In the genomic region with DNA sequence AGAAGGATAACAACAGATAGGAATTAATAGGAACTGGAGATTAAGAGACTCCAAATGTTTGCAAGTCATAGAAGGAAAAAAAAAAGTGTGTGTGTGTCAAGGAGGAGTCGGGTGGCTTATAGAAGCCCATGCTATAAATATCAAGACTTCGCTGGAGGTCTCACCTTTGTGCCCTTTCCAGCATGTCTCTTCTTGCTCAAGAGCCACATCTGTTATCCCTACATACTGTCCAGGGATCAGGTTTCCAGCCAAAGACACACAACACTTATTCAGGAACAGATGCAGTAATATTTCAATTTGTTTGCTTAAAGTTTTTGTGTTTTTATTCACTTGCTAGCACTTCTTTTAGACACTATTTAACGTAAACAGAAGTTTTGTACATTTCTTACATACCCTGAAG, we compare ENCODE assay signal across 24 cellular contexts.
DNase-seq lines count a peak whose midpoint lies in the region; ATAC-seq, FAIRE-seq and TF ChIP-seq lines count a peak whose summit lies in the region.
"Had no signal": no experiment of that assay in that cellular context is flagged by ENCODE, and none has a peak within 500 bp of the region (broad histone marks: within the 10 kb centered on the region; RNA-seq: fewer than 3 reads in every experiment).

No MANE protein-coding gene starts in this region.

- intact Hi-C loops in psoas muscle (cut with DNase I), result loop anchor here in 1 of 2 donors (5.0 to 10.0 kb wide), 2 partner anchors 67 to 96 kb away; a partner anchor contains a TSS

- no peaks in the 10 kb centered on the region for H3K27me3 ChIP-seq in psoas muscle (ENCODE audit: insufficient read depth in 3 of 3, low read length in 2 of 3)
- H3K27me3 ChIP-seq: body of pancreas, neural progenitor cell, uterus had no signal

- peak overlapping the region; percentile 12 for H3K27ac ChIP-seq in psoas muscle
- H3K27ac ChIP-seq: body of pancreas, coronary artery, neural progenitor cell, prostate gland, RWPE1, uterus had no signal

- no peaks in the 10 kb centered on the region for H3K36me3 ChIP-seq in psoas muscle (ENCODE audit: insufficient read depth in 1 of 2, low read depth in 1 of 2)
- H3K36me3 ChIP-seq: neural progenitor cell, prostate gland, uterus had no signal

- no peak for TF ChIP-seq CTCF in choroid plexus epithelial cell (conservative IDR thresholded peaks at IDR 0.05; ENCODE audit: low read depth, low read length)
- no peak for TF ChIP-seq CTCF in psoas muscle (IDR thresholded peaks at IDR 0.05)

- peaks cover 5% of the 10 kb centered on the region for H3K4me1 ChIP-seq in psoas muscle
- H3K4me1 ChIP-seq: body of pancreas, prostate gland, uterus had no signal

- H3K9me3 ChIP-seq in psoas muscle, result no peaks in the 10 kb centered on the region
- H3K9me3 ChIP-seq: body of pancreas, prostate gland, uterus had no signal

- TF ChIP-seq POLR2A in H54 (IDR thresholded peaks at IDR 0.05; ENCODE audit: low read depth, low read length), result no peak

- WGBS in psoas muscle, 3 donors, result 15 to 26% (median 20%) methylated on average over 3 of the region's 3 CpGs

- peak; percentile 49 to 97 (median 93) for ATAC-seq in psoas muscle
- no peak for ATAC-seq in HG03378 (IDR thresholded peaks at IDR 0.05; ENCODE audit: unreplicated experiment)
- ATAC-seq in GM19467 (IDR thresholded peaks at IDR 0.05; ENCODE audit: unreplicated experiment), result no peak
- ATAC-seq: body of pancreas, left cardiac atrium had no signal

- peak; percentile 60 for DNase-seq in DMS53 (lab: John Stamatoyannopoulos, UW)
- DNase-seq in NCI-H2171 (lab: John Stamatoyannopoulos, UW), result peak; percentile 75
- peak; percentile 60 for DNase-seq in choroid plexus epithelial cell (ENCODE audit: low read depth)
- no peak for DNase-seq in psoas muscle
- DNase-seq in H54 (ENCODE audit: insufficient read length, low spot score), result no peak
- DNase-seq in activated naive CD4-positive, alpha-beta T cell (lab: John Stamatoyannopoulos, UW), result no peak
- DNase-seq: activated CD4-positive, CD25-positive, alpha-beta regulatory T cell treated with anti-CD3 and anti-CD28 coated beads, Interleukin-2, amount 50 U/mL, for 72 hours; body of pancreas; DMS79 treated with DMSO at 0.1 percent for 48 hours; KG1; left cardiac atrium; midbrain; NCI-H1092; NCI-H2081 treated with DMSO at 0.1 percent for 48 hours; NK-92 treated with Interleukin-12 subunit alpha and Interleukin-12 subunit beta, amount 100 ng/mL, for 24 hours; substantia nigra; uterus had no signal

- H3K4me3 ChIP-seq in choroid plexus epithelial cell (ENCODE audit: low read depth, low read length) (no peak overlapping the region), psoas muscle (peak overlapping the region; percentile 22)
- H3K4me3 ChIP-seq: body of pancreas, coronary artery, neural progenitor cell, prostate gland, uterus had no signal

- no peak for FAIRE-seq in H54 (lab: Jason Lieb, UNC)
- FAIRE-seq: endothelial cell of umbilical vein had no signal

Comparison
In these comparisons a context has a peak if more than half of its experiments do, and no peak if none do; other contexts are left out.
1. DNase-seq: peak in DMS53 (single experiment), NCI-H2171 (single experiment) and choroid plexus epithelial cell (single experiment); none in psoas muscle (0 of 2), H54 (single experiment) and activated naive CD4-positive, alpha-beta T cell (0 of 4).
2. ATAC-seq: peak in psoas muscle (4 of 4); none in HG03378 (single experiment) and GM19467 (single experiment).